Comparison of ENCODE assay signal across 10 cellular contexts in genomic region chr12:132494294-132495164, GRCh38. TPM values are rescaled to one million over a fixed set of nuclear protein-coding genes. Genes with fewer than 3 reads are reported as not detected.
DNase-seq lines count a peak whose midpoint lies in the region; ATAC-seq and TF ChIP-seq lines count a peak whose summit lies in the region.
"Had no signal": no experiment of that assay in that cellular context is flagged by ENCODE, and none has a peak within 500 bp of the region (broad histone marks: within the 10 kb centered on the region; RNA-seq: fewer than 3 reads in every experiment).

No MANE protein-coding gene starts in this region.

- H3K9me3 Mint-ChIP-seq in neural crest cell (no peaks in the 10 kb centered on the region), WTC11 (no peaks in the 10 kb centered on the region), HFFc6 (no peaks in the 10 kb centered on the region)

- in situ Hi-C loops in G401 (cut with HindIII; ENCODE audit: low sequenced_read_pairs) = no loop called here

- TF ChIP-seq CTCF in neural crest cell (conservative IDR thresholded peaks at IDR 0.05) (no peak), WTC11 (IDR thresholded peaks at IDR 0.05) (no peak), HFFc6 (IDR thresholded peaks at IDR 0.05) (no peak)

- CTCF ChIA-PET in WTC11 (lab: Charles Lee) = interaction anchor here (1.1 kb wide), 1 partner anchor 66 kb away, joined by 3 read pairs; no protein-coding TSS in a partner anchor

- H3K27ac Mint-ChIP-seq in neural crest cell (ENCODE audit: unreplicated experiment) (no peak overlapping the region), WTC11 (no peak overlapping the region), HFFc6 (no peak overlapping the region)

- H3K4me3 ChIP-seq in BLaER1 = no peak overlapping the region

- POLR2A ChIA-PET in WTC11 (lab: Charles Lee) = no interaction called here

- H3K4me3 Mint-ChIP-seq in neural crest cell (peak overlapping the region; percentile 71), WTC11 (no peak overlapping the region), HFFc6 (no peak overlapping the region)

- no peaks in the 10 kb centered on the region for H3K36me3 Mint-ChIP-seq in neural crest cell (ENCODE audit: low read depth)
- H3K36me3 Mint-ChIP-seq in WTC11 = no peaks in the 10 kb centered on the region
- no peaks in the 10 kb centered on the region for H3K36me3 Mint-ChIP-seq in HFFc6 (ENCODE audit: low read depth)

- no peak for ATAC-seq in WTC11
- no peak for ATAC-seq in GM18505 (IDR thresholded peaks at IDR 0.05; ENCODE audit: unreplicated experiment)

- peak overlapping the region; percentile 98 for H3K4me2 ChIP-seq in BLaER1

- H3K27ac ChIP-seq in BLaER1 = peak overlapping the region; percentile 59

- H4K20me1 ChIP-seq in BLaER1 = peaks cover 93% of the 10 kb centered on the region

- no peak for TF ChIP-seq POLR2A in GM18505 (IDR thresholded peaks at IDR 0.05; ENCODE audit: borderline replicate concordance, extremely low read depth, insufficient read depth, insufficient read length)

- no peaks in the 10 kb centered on the region for H3K27me3 Mint-ChIP-seq in neural crest cell (ENCODE audit: low read depth)
- peaks cover 7% of the 10 kb centered on the region; the same call in 1 of the 2 replicates for H3K27me3 Mint-ChIP-seq in WTC11 (ENCODE audit: low read depth)
- H3K27me3 Mint-ChIP-seq in HFFc6 (ENCODE audit: insufficient read depth) = no peaks in the 10 kb centered on the region

- no peaks in the 10 kb centered on the region for H3K9me3 ChIP-seq in BLaER1

- no peaks in the 10 kb centered on the region for H3K27me3 ChIP-seq in BLaER1

- peaks cover 23% of the 10 kb centered on the region for H3K4me1 Mint-ChIP-seq in neural crest cell
- H3K4me1 Mint-ChIP-seq in WTC11 = peaks cover 12% of the 10 kb centered on the region
- peaks cover 18% of the 10 kb centered on the region for H3K4me1 Mint-ChIP-seq in HFFc6 (ENCODE audit: low read depth)

- H3K9ac ChIP-seq in BLaER1 = peak overlapping the region; percentile 92

- peaks cover 31% of the 10 kb centered on the region; the same call in 1 of the 2 replicates for H3K36me3 ChIP-seq in BLaER1

- H3K4me1 ChIP-seq in BLaER1 = peaks cover 87% of the 10 kb centered on the region

- DNase-seq in G401 (ENCODE audit: low spot score) = peak; percentile 69
- DNase-seq in cerebellum (ENCODE audit: low spot score) = peak; percentile 72
- DNase-seq in neural crest cell (ENCODE audit: low read depth, low spot score) = no peak
- no peak for DNase-seq in WTC11 (ENCODE audit: low spot score)
- DNase-seq in HFFc6 = no peak
- no peak for DNase-seq in NCI-H345 (lab: John Stamatoyannopoulos, UW)
- DNase-seq: DMS53, NCI-H146 had no signal

TF ChIP-seq in WTC11, 78 proteins besides CTCF, POLR2A, EP300 and RAD21:
- TF ChIP-seq IRF1 (CRISPR knock-in tag; IDR thresholded peaks at IDR 0.05) = no peak
- TF ChIP-seq SMAD3 (CRISPR knock-in tag; IDR thresholded peaks at IDR 0.05; ENCODE audit: borderline replicate concordance) = no peak
- TF ChIP-seq NR2C2 (CRISPR knock-in tag; IDR thresholded peaks at IDR 0.05) = no peak
- TF ChIP-seq CREM (CRISPR knock-in tag; IDR thresholded peaks at IDR 0.05) = no peak
- TF ChIP-seq ETV6 (CRISPR knock-in tag; IDR thresholded peaks at IDR 0.05) = no peak
- TF ChIP-seq, protein P1, sequence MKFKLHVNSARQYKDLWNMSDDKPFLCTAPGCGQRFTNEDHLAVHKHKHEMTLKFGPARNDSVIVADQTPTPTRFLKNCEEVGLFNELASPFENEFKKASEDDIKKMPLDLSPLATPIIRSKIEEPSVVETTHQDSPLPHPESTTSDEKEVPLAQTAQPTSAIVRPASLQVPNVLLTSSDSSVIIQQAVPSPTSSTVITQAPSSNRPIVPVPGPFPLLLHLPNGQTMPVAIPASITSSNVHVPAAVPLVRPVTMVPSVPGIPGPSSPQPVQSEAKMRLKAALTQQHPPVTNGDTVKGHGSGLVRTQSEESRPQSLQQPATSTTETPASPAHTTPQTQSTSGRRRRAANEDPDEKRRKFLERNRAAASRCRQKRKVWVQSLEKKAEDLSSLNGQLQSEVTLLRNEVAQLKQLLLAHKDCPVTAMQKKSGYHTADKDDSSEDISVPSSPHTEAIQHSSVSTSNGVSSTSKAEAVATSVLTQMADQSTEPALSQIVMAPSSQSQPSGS (CRISPR knock-in tag; IDR thresholded peaks at IDR 0.05; ENCODE audit: borderline replicate concordance, low read depth) = no peak
- TF ChIP-seq RELA (CRISPR knock-in tag; IDR thresholded peaks at IDR 0.05; ENCODE audit: borderline replicate concordance) = no peak

RNA-seq across cellular contexts. Expression of gene FBRSL1, which starts 4.6 kb away (rescaled TPM):
- 9.5 and 10.2 TPM in 2 replicates for total RNA-seq in G401 (2014; rRNA removed; shearing (Covaris generic))
- total RNA-seq in cerebellum = 10.5 TPM
- total RNA-seq in neural crest cell = 118 and 121 TPM in 2 replicates
- total RNA-seq in WTC11 (2021) = 120 to 129 TPM (median 126 TPM) in 3 replicates
- 10 to 100 TPM; 25.1 to 34.0 (median 30.1) TPM for total RNA-seq in HFFc6 (2021; fragmentation: NEBNext Ultra II Directional; extraction: Animal tissue kit (Norgen Biotek cat#: 25700))

Comparison
In these comparisons a context has a peak if more than half of its experiments do, and no peak if none do; other contexts are left out.
1. DNase-seq: peak in G401 (single experiment) and cerebellum (single experiment); none in neural crest cell (single experiment), WTC11 (single experiment), HFFc6 (single experiment) and NCI-H345 (single experiment).